Comparison of ENCODE assay signal across 25 cellular contexts in the genomic region with DNA sequence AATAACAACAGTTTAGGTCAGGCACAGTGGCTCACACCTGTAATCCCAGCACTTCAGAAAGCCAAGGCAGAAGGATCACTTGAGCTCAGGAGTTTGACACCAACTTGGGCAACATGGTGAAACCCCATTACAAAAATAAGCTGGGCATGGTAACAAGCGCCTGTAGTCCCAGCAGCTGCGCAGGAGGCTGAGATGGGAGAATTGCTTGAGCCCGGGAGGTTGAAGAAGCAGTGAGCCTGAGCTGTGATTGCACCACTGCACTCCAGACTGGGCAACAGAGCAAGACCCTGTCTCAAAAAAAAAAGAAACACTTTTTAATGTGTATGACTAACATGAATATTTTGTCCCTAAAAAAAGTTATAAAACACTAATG. TPM values are rescaled to one million over a fixed set of nuclear protein-coding genes. Genes with fewer than 3 reads are reported as not detected.
DNase-seq lines count a peak whose midpoint lies in the region; ATAC-seq and TF ChIP-seq lines count a peak whose summit lies in the region.
"Had no signal": no experiment of that assay in that cellular context is flagged by ENCODE, and none has a peak within 500 bp of the region (broad histone marks: within the 10 kb centered on the region; RNA-seq: fewer than 3 reads in every experiment).

No MANE protein-coding gene starts in this region.

- 0 out of 2 replicates have a peak overlapping the region, but pooled peaks have one; percentile 56 for H3K9ac ChIP-seq in Karpas-422 (ENCODE audit: low read length)
- H3K9ac ChIP-seq: GM23248 had no signal

- no peaks in the 10 kb centered on the region for H3K9me3 Mint-ChIP-seq in activated CD4-positive, alpha-beta T cell treated with anti-CD3 and anti-CD28 coated beads, Interleukin-2, amount 10 ng/mL, durations not matched to agents 24 days and 14 days
- no peaks in the 10 kb centered on the region for H3K9me3 Mint-ChIP-seq in activated CD4-positive, alpha-beta T cell treated with anti-CD3 and anti-CD28 coated beads for 36 hours (ENCODE audit: low read depth)
- H3K9me3 Mint-ChIP-seq in activated T-helper 1 cell treated with anti-CD3 and anti-CD28 coated beads, Interleukin-12 subunit alpha, Interleukin-12 subunit beta, Interleukin-2, Interleukin-4 antibody, amounts not matched to agents 30 ng/mL and 10 ng/mL and 1 ng/mL, durations not matched to agents 14 hours and 24 hours and 36 hours, result no peaks in the 10 kb centered on the region
- no peaks in the 10 kb centered on the region for H3K9me3 Mint-ChIP-seq in GM23338
- H3K9me3 Mint-ChIP-seq: CD4-positive, alpha-beta T cell; IgD-negative memory B cell had no signal

- TF ChIP-seq CTCF in gastrocnemius medialis (IDR thresholded peaks at IDR 0.05 in 4 of 5, conservative IDR thresholded peaks at IDR 0.05 in 1 of 5) (no peak), GM23338 (conservative IDR thresholded peaks at IDR 0.05; ENCODE audit: low read depth in 2 of 2) (no peak)

- H3K9me3 ChIP-seq in Karpas-422 (ENCODE audit: low read length) (no peaks in the 10 kb centered on the region), gastrocnemius medialis (no peaks in the 10 kb centered on the region)
- H3K9me3 ChIP-seq: Caco-2 had no signal

- no peak overlapping the region for H3K4me2 ChIP-seq in Karpas-422 (ENCODE audit: low read depth, low read length, poor library complexity, severe bottlenecking)
- H3K4me2 ChIP-seq in GM23338, result no peak overlapping the region

- no peaks in the 10 kb centered on the region for H3K27me3 Mint-ChIP-seq in activated CD4-positive, alpha-beta T cell treated with anti-CD3 and anti-CD28 coated beads, Interleukin-2, amount 10 ng/mL, durations not matched to agents 24 days and 14 days
- no peaks in the 10 kb centered on the region for H3K27me3 Mint-ChIP-seq in activated CD4-positive, alpha-beta T cell treated with anti-CD3 and anti-CD28 coated beads for 36 hours
- no peaks in the 10 kb centered on the region for H3K27me3 Mint-ChIP-seq in activated T-helper 1 cell treated with anti-CD3 and anti-CD28 coated beads, Interleukin-12 subunit alpha, Interleukin-12 subunit beta, Interleukin-2, Interleukin-4 antibody, amounts not matched to agents 30 ng/mL and 10 ng/mL and 1 ng/mL, durations not matched to agents 14 hours and 24 hours and 36 hours (ENCODE audit: insufficient read depth)
- peaks cover 2% of the 10 kb centered on the region for H3K27me3 Mint-ChIP-seq in GM23338 (ENCODE audit: insufficient read depth, low read depth, poor library complexity)
- H3K27me3 Mint-ChIP-seq: CD4-positive, alpha-beta T cell; IgD-negative memory B cell had no signal

- H3K36me3 ChIP-seq in Karpas-422 (ENCODE audit: insufficient read depth, low read length) (peaks cover 11% of the 10 kb centered on the region), gastrocnemius medialis (peaks cover 0 to 47% of the 10 kb centered on the region in 2 donors), GM23338 (ENCODE audit: insufficient read depth) (peaks cover 41% of the 10 kb centered on the region)

- CTCF ChIA-PET in activated CD4-positive, alpha-beta T cell treated with anti-CD3 and anti-CD28 coated beads for 36 hours (lab: Charles Lee), result interaction anchor here (0.7 to 1.2 kb wide), 2 partner anchors 14 to 175 kb away, joined by 3 to 6 read pairs; no protein-coding TSS in a partner anchor

- peak overlapping the region; percentile 99 for H3K27ac ChIP-seq in Karpas-422 (ENCODE audit: low read length)
- H3K27ac ChIP-seq in gastrocnemius medialis, result peak overlapping the region; percentile 69 to 98 (median 76)
- H3K27ac ChIP-seq in GM23338 (ENCODE audit: low read depth), result no peak overlapping the region
- H3K27ac ChIP-seq: 22Rv1, GM23248 had no signal

- H3K4me3 ChIP-seq in Karpas-422 (ENCODE audit: low read length) (no peak overlapping the region), gastrocnemius medialis (no peak overlapping the region), GM23338 (no peak overlapping the region)
- H3K4me3 ChIP-seq: GM12878, GM23248 had no signal

- TF ChIP-seq POLR2A in gastrocnemius medialis (IDR thresholded peaks at IDR 0.05), result no peak

- no peak for DNase-seq in activated CD4-positive, alpha-beta T cell treated with anti-CD3 and anti-CD28 coated beads, Interleukin-2, amount 10 ng/mL, durations not matched to agents 24 days and 14 days
- no peak for DNase-seq in activated CD4-positive, alpha-beta T cell treated with anti-CD3 and anti-CD28 coated beads for 36 hours
- no peak for DNase-seq in Karpas-422
- no peak for DNase-seq in activated T-helper 1 cell treated with anti-CD3 and anti-CD28 coated beads, Interleukin-12 subunit alpha, Interleukin-12 subunit beta, Interleukin-2, Interleukin-4 antibody, amounts not matched to agents 30 ng/mL and 10 ng/mL and 1 ng/mL, durations not matched to agents 14 hours and 24 hours and 36 hours (ENCODE audit: low spot score)
- peak; percentile 46 to 58 for DNase-seq in gastrocnemius medialis
- no peak for DNase-seq in midbrain (lab: John Stamatoyannopoulos, UW)
- DNase-seq in GM23338 (ENCODE audit: low spot score), result no peak
- DNase-seq in NCI-H524 (lab: John Stamatoyannopoulos, UW), result no peak
- DNase-seq: AML-193; Caco-2; CD4-positive, alpha-beta T cell; DMS153; EL; GM23248; MM.1S; NCI-H1092; NCI-H1436 treated with DMSO at 0.1 percent for 48 hours; NCI-H2029; NCI-H2171; NCI-H69; Right ventricle myocardium superior had no signal

- H3K4me1 Mint-ChIP-seq in activated CD4-positive, alpha-beta T cell treated with anti-CD3 and anti-CD28 coated beads, Interleukin-2, amount 10 ng/mL, durations not matched to agents 24 days and 14 days, result peaks cover 16% of the 10 kb centered on the region
- peaks cover 15% of the 10 kb centered on the region for H3K4me1 Mint-ChIP-seq in activated CD4-positive, alpha-beta T cell treated with anti-CD3 and anti-CD28 coated beads for 36 hours
- H3K4me1 Mint-ChIP-seq in activated T-helper 1 cell treated with anti-CD3 and anti-CD28 coated beads, Interleukin-12 subunit alpha, Interleukin-12 subunit beta, Interleukin-2, Interleukin-4 antibody, amounts not matched to agents 30 ng/mL and 10 ng/mL and 1 ng/mL, durations not matched to agents 14 hours and 24 hours and 36 hours (ENCODE audit: low read depth), result peaks cover 38% of the 10 kb centered on the region
- H3K4me1 Mint-ChIP-seq in GM23338, result no peaks in the 10 kb centered on the region

- H3K36me3 Mint-ChIP-seq in activated CD4-positive, alpha-beta T cell treated with anti-CD3 and anti-CD28 coated beads, Interleukin-2, amount 10 ng/mL, durations not matched to agents 24 days and 14 days (ENCODE audit: low read depth), result peaks cover 44% of the 10 kb centered on the region
- peaks cover 13% of the 10 kb centered on the region for H3K36me3 Mint-ChIP-seq in activated CD4-positive, alpha-beta T cell treated with anti-CD3 and anti-CD28 coated beads for 36 hours (ENCODE audit: low read depth)
- H3K36me3 Mint-ChIP-seq in activated T-helper 1 cell treated with anti-CD3 and anti-CD28 coated beads, Interleukin-12 subunit alpha, Interleukin-12 subunit beta, Interleukin-2, Interleukin-4 antibody, amounts not matched to agents 30 ng/mL and 10 ng/mL and 1 ng/mL, durations not matched to agents 14 hours and 24 hours and 36 hours (ENCODE audit: low read depth), result peaks cover 33% of the 10 kb centered on the region
- peaks cover 60% of the 10 kb centered on the region for H3K36me3 Mint-ChIP-seq in GM23338 (ENCODE audit: low read depth)

- no peaks in the 10 kb centered on the region for H3K9me2 ChIP-seq in Karpas-422 (replicated peaks; ENCODE audit: insufficient read depth, low read length)
- no peaks in the 10 kb centered on the region for H3K9me2 ChIP-seq in GM23338 (ENCODE audit: insufficient read depth)

- H3K27me3 ChIP-seq in Karpas-422 (ENCODE audit: low read length) (no peaks in the 10 kb centered on the region), gastrocnemius medialis (no peaks in the 10 kb centered on the region), GM23338 (ENCODE audit: insufficient read depth) (no peaks in the 10 kb centered on the region)

- H2AFZ ChIP-seq in Karpas-422 (ENCODE audit: low read length), result no peak overlapping the region
- H2AFZ ChIP-seq in GM23338, result no peak overlapping the region
- H2AFZ ChIP-seq: GM23248 had no signal

- H4K20me1 ChIP-seq in Karpas-422 (ENCODE audit: insufficient read depth, low read depth, low read length) (no peaks in the 10 kb centered on the region), GM23338 (replicated peaks; ENCODE audit: insufficient read depth) (peaks cover 7% of the 10 kb centered on the region)

- H3K4me3 Mint-ChIP-seq in activated CD4-positive, alpha-beta T cell treated with anti-CD3 and anti-CD28 coated beads, Interleukin-2, amount 10 ng/mL, durations not matched to agents 24 days and 14 days, result no peak overlapping the region
- no peak overlapping the region for H3K4me3 Mint-ChIP-seq in activated CD4-positive, alpha-beta T cell treated with anti-CD3 and anti-CD28 coated beads for 36 hours
- no peak overlapping the region for H3K4me3 Mint-ChIP-seq in activated T-helper 1 cell treated with anti-CD3 and anti-CD28 coated beads, Interleukin-12 subunit alpha, Interleukin-12 subunit beta, Interleukin-2, Interleukin-4 antibody, amounts not matched to agents 30 ng/mL and 10 ng/mL and 1 ng/mL, durations not matched to agents 14 hours and 24 hours and 36 hours
- no peak overlapping the region for H3K4me3 Mint-ChIP-seq in GM23338
- H3K4me3 Mint-ChIP-seq: CD4-positive, alpha-beta T cell had no signal

- ATAC-seq in activated CD4-positive, alpha-beta T cell treated with anti-CD3 and anti-CD28 coated beads for 36 hours, result no peak
- ATAC-seq in gastrocnemius medialis (peak; percentile 76 to 82), GM23338 (no peak)
- ATAC-seq: GM12878, HCT116 had no signal

- H3K4me1 ChIP-seq in Karpas-422 (ENCODE audit: low read length) (peaks cover 43% of the 10 kb centered on the region), gastrocnemius medialis (peaks cover 31 to 35% of the 10 kb centered on the region in 2 donors), GM23338 (ENCODE audit: insufficient read depth) (0 out of 2 replicates have a peak, but pooled peaks cover 3% of the 10 kb centered on the region)
- H3K4me1 ChIP-seq: Caco-2 had no signal

- intact Hi-C loops in activated CD4-positive, alpha-beta T cell treated with anti-CD3 and anti-CD28 coated beads, Interleukin-2, amount 10 ng/mL, durations not matched to agents 24 days and 14 days (cut with micrococcal nuclease), result no loop called here
- intact Hi-C loops in activated CD4-positive, alpha-beta T cell treated with anti-CD3 and anti-CD28 coated beads for 36 hours (cut with DNase I, micrococcal nuclease), result no loop called here
- intact Hi-C loops in activated T-helper 1 cell treated with anti-CD3 and anti-CD28 coated beads, Interleukin-12 subunit alpha, Interleukin-12 subunit beta, Interleukin-2, Interleukin-4 antibody, amounts not matched to agents 30 ng/mL and 10 ng/mL and 1 ng/mL, durations not matched to agents 14 hours and 24 hours and 36 hours (cut with micrococcal nuclease), result no loop called here
- intact Hi-C loops in gastrocnemius medialis (cut with DNase I; ENCODE audit: low total_unique reads), result no loop called here

- in situ Hi-C loops in gastrocnemius medialis (cut with MboI; ENCODE audit: low sequenced_read_pairs in 4 of 4), result no loop called here

- H3F3A ChIP-seq in GM23338 (replicated peaks; ENCODE audit: low read depth), result peaks cover 15% of the 10 kb centered on the region; the same call in 1 of the 2 replicates

- H3K27ac Mint-ChIP-seq in activated CD4-positive, alpha-beta T cell treated with anti-CD3 and anti-CD28 coated beads, Interleukin-2, amount 10 ng/mL, durations not matched to agents 24 days and 14 days, result peak overlapping the region; percentile 51
- no peak overlapping the region for H3K27ac Mint-ChIP-seq in activated CD4-positive, alpha-beta T cell treated with anti-CD3 and anti-CD28 coated beads for 36 hours
- peak overlapping the region; percentile 7 for H3K27ac Mint-ChIP-seq in activated T-helper 1 cell treated with anti-CD3 and anti-CD28 coated beads, Interleukin-12 subunit alpha, Interleukin-12 subunit beta, Interleukin-2, Interleukin-4 antibody, amounts not matched to agents 30 ng/mL and 10 ng/mL and 1 ng/mL, durations not matched to agents 14 hours and 24 hours and 36 hours
- H3K27ac Mint-ChIP-seq in GM23338, result no peak overlapping the region
- H3K27ac Mint-ChIP-seq: CD4-positive, alpha-beta T cell had no signal

- POLR2A ChIA-PET in activated CD4-positive, alpha-beta T cell treated with anti-CD3 and anti-CD28 coated beads for 36 hours (lab: Charles Lee), result no interaction called here

- peaks cover 14% of the 10 kb centered on the region for H3K79me2 ChIP-seq in Karpas-422 (ENCODE audit: low read length)
- 0 out of 2 replicates have a peak, but pooled peaks cover 2% of the 10 kb centered on the region for H3K79me2 ChIP-seq in GM23338 (replicated peaks; ENCODE audit: insufficient read depth)

RNA-seq across cellular contexts. Expression of a gene that starts 24.5 kb away (rescaled TPM):
- 51.2 and 56.3 TPM in 2 replicates for total RNA-seq in activated CD4-positive, alpha-beta T cell treated with anti-CD3 and anti-CD28 coated beads, Interleukin-2, amount 10 ng/mL, durations not matched to agents 24 days and 14 days
- 10 to 100 TPM; 36.5 to 41.7 TPM for total RNA-seq in activated CD4-positive, alpha-beta T cell treated with anti-CD3 and anti-CD28 coated beads for 36 hours
- total RNA-seq in Karpas-422 (2014; rRNA removed; shearing (Covaris generic); ENCODE audit: low replicate concordance), result 39.4 and 46.0 TPM in 2 replicates
- 57.2 and 58.1 TPM in 2 replicates for total RNA-seq in activated T-helper 1 cell treated with anti-CD3 and anti-CD28 coated beads, Interleukin-12 subunit alpha, Interleukin-12 subunit beta, Interleukin-2, Interleukin-4 antibody, amounts not matched to agents 30 ng/mL and 10 ng/mL and 1 ng/mL, durations not matched to agents 14 hours and 24 hours and 36 hours
- 10 to 100 TPM; 33.1 to 65.7 (median 49.2) TPM for total RNA-seq in gastrocnemius medialis
- 25.6 and 26.2 TPM in 2 replicates for total RNA-seq in GM23338 (2014; rRNA removed; shearing (Covaris generic))
- 17.1 and 20.4 TPM in 2 replicates for polyA plus RNA-seq in GM23338 (2016; fragmentation: Nextera tagmentation; extraction: Ambion mirVana)

RNA-seq across cellular contexts. Expression of a gene that starts 53.1 kb away (rescaled TPM):
- total RNA-seq in activated CD4-positive, alpha-beta T cell treated with anti-CD3 and anti-CD28 coated beads, Interleukin-2, amount 10 ng/mL, durations not matched to agents 24 days and 14 days, result 28.1 and 32.4 TPM in 2 replicates
- total RNA-seq in activated CD4-positive, alpha-beta T cell treated with anti-CD3 and anti-CD28 coated beads for 36 hours, result 10 to 100 TPM; 17.5 to 28.5 TPM
- 13.8 and 43.5 TPM in 2 replicates for total RNA-seq in Karpas-422 (2014; rRNA removed; shearing (Covaris generic); ENCODE audit: low replicate concordance)
- total RNA-seq in activated T-helper 1 cell treated with anti-CD3 and anti-CD28 coated beads, Interleukin-12 subunit alpha, Interleukin-12 subunit beta, Interleukin-2, Interleukin-4 antibody, amounts not matched to agents 30 ng/mL and 10 ng/mL and 1 ng/mL, durations not matched to agents 14 hours and 24 hours and 36 hours, result 29.2 and 34.8 TPM in 2 replicates
- total RNA-seq in gastrocnemius medialis, result 10 to 100 TPM; 24.0 to 53.1 (median 27.4) TPM
- total RNA-seq in GM23338 (2014; rRNA removed; shearing (Covaris generic)), result 17.8 and 34.4 TPM in 2 replicates
- polyA plus RNA-seq in GM23338 (2016; fragmentation: Nextera tagmentation; extraction: Ambion mirVana), result 17.8 and 23.2 TPM in 2 replicates

RNA-seq across cellular contexts. Expression of a gene that starts 53.2 kb away (rescaled TPM):
- total RNA-seq in activated CD4-positive, alpha-beta T cell treated with anti-CD3 and anti-CD28 coated beads, Interleukin-2, amount 10 ng/mL, durations not matched to agents 24 days and 14 days, result 47.0 and 51.2 TPM in 2 replicates
- 10 to 100 TPM; 49.3 to 60.9 TPM for total RNA-seq in activated CD4-positive, alpha-beta T cell treated with anti-CD3 and anti-CD28 coated beads for 36 hours
- total RNA-seq in Karpas-422 (2014; rRNA removed; shearing (Covaris generic); ENCODE audit: low replicate concordance), result 42.1 and 46.1 TPM in 2 replicates
- total RNA-seq in activated T-helper 1 cell treated with anti-CD3 and anti-CD28 coated beads, Interleukin-12 subunit alpha, Interleukin-12 subunit beta, Interleukin-2, Interleukin-4 antibody, amounts not matched to agents 30 ng/mL and 10 ng/mL and 1 ng/mL, durations not matched to agents 14 hours and 24 hours and 36 hours, result 43.8 and 44.5 TPM in 2 replicates
- 10 to 100 TPM in 3 of 4 donors, 1 to 10 TPM in 1; 7.0 to 13.9 (median 10.5) TPM for total RNA-seq in gastrocnemius medialis
- total RNA-seq in GM23338 (2014; rRNA removed; shearing (Covaris generic)), result 36.9 and 49.4 TPM in 2 replicates
- 17.8 and 20.3 TPM in 2 replicates for polyA plus RNA-seq in GM23338 (2016; fragmentation: Nextera tagmentation; extraction: Ambion mirVana)

RNA-seq across cellular contexts. Expression of a gene that starts 53.2 kb away (rescaled TPM):
- total RNA-seq in activated CD4-positive, alpha-beta T cell treated with anti-CD3 and anti-CD28 coated beads, Interleukin-2, amount 10 ng/mL, durations not matched to agents 24 days and 14 days, result 30.0 and 33.5 TPM in 2 replicates
- total RNA-seq in activated CD4-positive, alpha-beta T cell treated with anti-CD3 and anti-CD28 coated beads for 36 hours, result 10 to 100 TPM; 17.4 to 18.3 TPM
- 52.9 and 61.4 TPM in 2 replicates for total RNA-seq in Karpas-422 (2014; rRNA removed; shearing (Covaris generic); ENCODE audit: low replicate concordance)
- total RNA-seq in activated T-helper 1 cell treated with anti-CD3 and anti-CD28 coated beads, Interleukin-12 subunit alpha, Interleukin-12 subunit beta, Interleukin-2, Interleukin-4 antibody, amounts not matched to agents 30 ng/mL and 10 ng/mL and 1 ng/mL, durations not matched to agents 14 hours and 24 hours and 36 hours, result 36.1 and 37.0 TPM in 2 replicates
- total RNA-seq in gastrocnemius medialis, result 100 to 1,000 TPM in 1 of 4 donors, 10 to 100 TPM in 3; 32.3 to 110 (median 65.4) TPM
- 106 and 127 TPM in 2 replicates for total RNA-seq in GM23338 (2014; rRNA removed; shearing (Covaris generic))
- 37.9 and 43.1 TPM in 2 replicates for polyA plus RNA-seq in GM23338 (2016; fragmentation: Nextera tagmentation; extraction: Ambion mirVana)

Comparison
In these comparisons a context has a peak if more than half of its experiments do, and no peak if none do; other contexts are left out.
1. H3K27ac Mint-ChIP-seq: peak in activated CD4-positive, alpha-beta T cell treated with anti-CD3 and anti-CD28 coated beads, Interleukin-2, amount 10 ng/mL, durations not matched to agents 24 days and 14 days (single experiment) and activated T-helper 1 cell treated with anti-CD3 and anti-CD28 coated beads, Interleukin-12 subunit alpha, Interleukin-12 subunit beta, Interleukin-2, Interleukin-4 antibody, amounts not matched to agents 30 ng/mL and 10 ng/mL and 1 ng/mL, durations not matched to agents 14 hours and 24 hours and 36 hours (single experiment); none in activated CD4-positive, alpha-beta T cell treated with anti-CD3 and anti-CD28 coated beads for 36 hours (single experiment) and GM23338 (single experiment).
2. DNase-seq: peak in gastrocnemius medialis (2 of 2); none in activated CD4-positive, alpha-beta T cell treated with anti-CD3 and anti-CD28 coated beads, Interleukin-2, amount 10 ng/mL, durations not matched to agents 24 days and 14 days (single experiment), activated CD4-positive, alpha-beta T cell treated with anti-CD3 and anti-CD28 coated beads for 36 hours (single experiment), Karpas-422 (single experiment), activated T-helper 1 cell treated with anti-CD3 and anti-CD28 coated beads, Interleukin-12 subunit alpha, Interleukin-12 subunit beta, Interleukin-2, Interleukin-4 antibody, amounts not matched to agents 30 ng/mL and 10 ng/mL and 1 ng/mL, durations not matched to agents 14 hours and 24 hours and 36 hours (single experiment), midbrain (single experiment), GM23338 (single experiment) and NCI-H524 (0 of 2).
3. ATAC-seq: peak in gastrocnemius medialis (2 of 2); none in activated CD4-positive, alpha-beta T cell treated with anti-CD3 and anti-CD28 coated beads for 36 hours (single experiment) and GM23338 (single experiment).